In genomic region chr18:47644896-47645295, GRCh38 we compare ENCODE assay signal across 29 cellular contexts.
"Had no signal": no experiment of that assay in that cellular context is flagged by ENCODE, and none has a peak within 500 bp of the region (broad histone marks: within the 10 kb centered on the region; RNA-seq: fewer than 3 reads in every experiment).

No MANE protein-coding gene starts in this region.

- H3K4me3 ChIP-seq: pancreas, prostate gland, skin epidermis, stomach, testis, thyroid gland, transverse colon, upper lobe of left lung, uterus had no signal

- H3K27me3 Mint-ChIP-seq: memory B cell; stimulated activated naive B cell treated with anti-CD40 and anti-IgM and Interleukin-4, amounts not matched to agents 10 μg/mL and 1 μg/mL and 100 μg/mL, for 72 hours had no signal

- H3K4me3 Mint-ChIP-seq: memory B cell; naive thymus-derived CD8-positive, alpha-beta T cell; nephron; neural crest cell; stimulated activated naive B cell treated with anti-CD40 and anti-IgM and Interleukin-4, amounts not matched to agents 10 μg/mL and 1 μg/mL and 100 μg/mL, for 72 hours had no signal

- H3K9me3 ChIP-seq: pancreas, prostate gland, testis, thyroid gland, transverse colon, upper lobe of left lung, uterus had no signal

- ATAC-seq: left cardiac atrium; left lobe of liver; naive thymus-derived CD8-positive, alpha-beta T cell; pancreas; right cardiac atrium; sciatic nerve; stimulated activated naive B cell treated with anti-CD40 and anti-IgM and Interleukin-4, amounts not matched to agents 10 μg/mL and 1 μg/mL and 100 μg/mL, for 72 hours; stimulated activated naive CD8-positive, alpha-beta T cell treated with anti-CD3 and anti-CD28 coated beads, Interleukin-15, Interleukin-2, amounts not matched to agents 100 U/mL and 50 U/mL, for 24 hours had no signal

- H3K36me3 Mint-ChIP-seq: memory B cell; naive thymus-derived CD8-positive, alpha-beta T cell; stimulated activated naive B cell treated with anti-CD40 and anti-IgM and Interleukin-4, amounts not matched to agents 10 μg/mL and 1 μg/mL and 100 μg/mL, for 72 hours had no signal

- H3K36me3 ChIP-seq: pancreas, prostate gland, stomach, thyroid gland, transverse colon, upper lobe of left lung, uterus had no signal

- DNase-seq: hippocampal formation; kidney glomerular epithelial cell; left cardiac atrium; midbrain; naive thymus-derived CD8-positive, alpha-beta T cell; nucleus accumbens; pancreas; posterior cingulate gyrus; retina; right cardiac atrium; stimulated activated CD4-positive, alpha-beta T cell treated with anti-CD3 and anti-CD28 coated beads, Interleukin-12 subunit alpha, Interleukin-12 subunit beta, amount 100 ng/mL, for 4 hours; stimulated activated CD4-positive, alpha-beta T cell treated with anti-CD3 and anti-CD28 coated beads, Interleukin-15, amount 100 ng/mL, for 24 hours; stimulated activated CD4-positive, alpha-beta T cell treated with anti-CD3 and anti-CD28 coated beads, Interleukin-2, amount 100 ng/mL, for 24 hours; stimulated activated CD4-positive, alpha-beta T cell treated with anti-CD3 and anti-CD28 coated beads, Interleukin-4, amount 100 ng/mL, for 1 hour; stimulated activated naive B cell treated with anti-CD40 and anti-IgM and Interleukin-4, amounts not matched to agents 10 μg/mL and 1 μg/mL and 100 μg/mL, for 72 hours; stimulated activated naive CD8-positive, alpha-beta T cell treated with anti-CD3 and anti-CD28 coated beads, Interleukin-15, Interleukin-2, amounts not matched to agents 100 U/mL and 50 U/mL, for 24 hours; stomach; testis; thyroid gland; transverse colon; uterus had no signal

- H3K27me3 ChIP-seq: pancreas, stomach, testis, thyroid gland, transverse colon, upper lobe of left lung, uterus had no signal

- H3K27ac Mint-ChIP-seq: memory B cell; naive thymus-derived CD8-positive, alpha-beta T cell; nephron; stimulated activated naive B cell treated with anti-CD40 and anti-IgM and Interleukin-4, amounts not matched to agents 10 μg/mL and 1 μg/mL and 100 μg/mL, for 72 hours had no signal

- H3K27ac ChIP-seq: pancreas, prostate gland, skin epidermis, stomach, testis, thyroid gland, transverse colon, upper lobe of left lung, uterus had no signal

- H3K4me1 Mint-ChIP-seq: nephron; neural crest cell; stimulated activated naive B cell treated with anti-CD40 and anti-IgM and Interleukin-4, amounts not matched to agents 10 μg/mL and 1 μg/mL and 100 μg/mL, for 72 hours had no signal

- H3K4me1 ChIP-seq: pancreas, prostate gland, stomach, testis, thyroid gland, transverse colon, upper lobe of left lung, uterus had no signal
